In the genomic region with DNA sequence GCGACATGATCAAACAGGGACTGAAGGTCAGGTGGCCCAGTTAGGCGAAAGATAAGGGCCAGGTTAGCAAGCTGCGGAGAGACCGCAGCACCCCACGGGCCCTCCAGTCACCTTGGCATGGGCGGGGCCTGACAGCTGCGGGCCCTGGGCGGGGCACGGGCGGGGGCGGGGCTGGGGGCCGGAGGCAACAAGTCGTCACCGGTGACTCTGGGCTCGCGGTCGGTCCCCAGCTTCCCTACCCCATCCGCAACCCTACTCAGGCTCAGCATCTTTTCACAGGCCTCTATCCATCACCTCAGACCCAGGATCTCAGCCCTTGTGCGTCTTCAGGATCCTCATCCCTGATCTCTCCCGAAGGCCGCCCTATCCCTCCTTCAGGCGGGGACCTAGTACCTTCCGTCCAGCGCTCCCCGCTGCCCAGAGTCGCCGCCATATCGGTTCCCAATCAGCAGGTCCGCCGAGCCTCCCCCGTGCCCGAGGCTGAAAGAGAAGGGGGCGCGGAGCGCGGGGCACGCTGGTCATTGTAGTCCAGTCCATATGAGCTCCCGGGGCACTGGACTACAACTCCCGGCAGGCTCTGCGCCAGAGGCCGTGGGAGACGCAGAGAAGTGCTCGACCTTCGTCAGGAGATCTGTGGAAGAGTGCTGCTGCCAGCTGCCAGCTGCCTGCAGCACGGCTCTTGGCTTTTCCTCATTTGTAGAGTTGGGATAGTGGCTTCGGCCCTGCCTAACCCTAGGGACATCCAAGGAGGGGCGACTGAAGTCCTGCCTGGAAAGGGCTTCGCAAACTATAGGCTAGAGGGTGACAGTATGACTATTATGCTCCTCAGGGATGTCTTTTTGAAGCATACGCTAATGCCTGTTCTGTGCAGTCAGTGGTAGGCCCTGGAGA, we compare ENCODE assay signal across 8 cellular contexts. TPM values are rescaled to one million over a fixed set of nuclear protein-coding genes. Genes with fewer than 3 reads are reported as not detected.
A peak's percentile ranks its signal among the peaks of the same experiment; 100 is the strongest.
DNase-seq lines count a peak whose midpoint lies in the region; ATAC-seq, FAIRE-seq and TF ChIP-seq lines count a peak whose summit lies in the region.

A gene (minus strand): TSS at position 513 of the 891 bp plus-strand sequence. CDS start 80 bp downstream, at position 433.

- peak within 1 kb of the TSS; percentile 100 for H3K4me3 Mint-ChIP-seq in natural killer cell

- no peaks in the 10 kb centered on the region for H3K27me3 ChIP-seq in Loucy (ENCODE audit: insufficient read depth, low read length, poor library complexity, severe bottlenecking)

- no peaks in the 10 kb centered on the region for H3F3A ChIP-seq in Loucy (ENCODE audit: low read depth)

- H3K4me1 Mint-ChIP-seq in natural killer cell = peaks cover 17 to 24% of the 10 kb centered on the region in 2 donors

- H3K36me3 ChIP-seq in Loucy (ENCODE audit: insufficient read depth, low read length) = no peaks in the 10 kb centered on the region

- H3K36me3 Mint-ChIP-seq in natural killer cell = no peaks in the 10 kb centered on the region

- intact Hi-C loops in natural killer cell (cut with micrococcal nuclease) = loop anchor here (2.0 kb wide), 1 partner anchor 44 kb away; a partner anchor contains a TSS

- H4K20me1 ChIP-seq in Loucy (ENCODE audit: insufficient read depth, low read length, poor library complexity, severe bottlenecking) = no peaks in the 10 kb centered on the region

- peak within 1 kb of the TSS; percentile 98 to 100 for H3K27ac Mint-ChIP-seq in natural killer cell

- DNase-seq in EL (peak; percentile 91), H54 (ENCODE audit: insufficient read length, low spot score) (peak; percentile 85), fibroblast of pulmonary artery (ENCODE audit: low read depth) (peak; percentile 93), natural killer cell (peak; percentile 78)
- DNase-seq in activated T-helper 9 cell treated with anti-CD3 and anti-CD28 coated beads, Interleukin-2, amount 50 U/mL, for 16 hours (ENCODE audit: low read depth) = peak; percentile 88
- peak; percentile 93 for DNase-seq in stimulated activated naive CD8-positive, alpha-beta T cell treated with anti-CD3 and anti-CD28 coated beads, Interleukin-15, Interleukin-2, amounts not matched to agents 100 U/mL and 50 U/mL, for 24 hours

- TF ChIP-seq POLR2A in H54 (IDR thresholded peaks at IDR 0.05; ENCODE audit: low read depth, low read length) (peak; percentile 28; the same call in 1 of the 2 replicates), Raji (IDR thresholded peaks at IDR 0.05; ENCODE audit: insufficient read depth, low read depth, low read length) (peak; percentile 76)

- H3K9me2 ChIP-seq in Loucy (replicated peaks; ENCODE audit: low read depth, low read length) = no peaks in the 10 kb centered on the region

- peaks cover 43% of the 10 kb centered on the region for H3K4me1 ChIP-seq in Loucy (ENCODE audit: insufficient read depth, low read length, poor library complexity, severe bottlenecking)

- H3K9me3 Mint-ChIP-seq in natural killer cell = no peaks in the 10 kb centered on the region

- no peaks in the 10 kb centered on the region for H3K27me3 Mint-ChIP-seq in natural killer cell (ENCODE audit: low read depth in 2 of 2)

- H2AFZ ChIP-seq in Loucy (ENCODE audit: low read length) = peak within 1 kb of the TSS; percentile 97

- H3K4me3 ChIP-seq in Loucy (ENCODE audit: low read length, poor library complexity, severe bottlenecking) (peak within 1 kb of the TSS; percentile 93), fibroblast of pulmonary artery (replicated peaks; ENCODE audit: low read depth, low read length) (peak within 1 kb of the TSS; percentile 95)

- no peaks in the 10 kb centered on the region for H3K9me3 ChIP-seq in Loucy (ENCODE audit: insufficient read depth, low read depth, low read length)

- peak within 1 kb of the TSS; percentile 87 for H3K9ac ChIP-seq in Loucy (ENCODE audit: low read depth, low read length, poor library complexity, severe bottlenecking)

- TF ChIP-seq CTCF in Loucy (conservative IDR thresholded peaks at IDR 0.05; ENCODE audit: low read length) = no peak
- TF ChIP-seq CTCF in fibroblast of pulmonary artery (IDR thresholded peaks at IDR 0.05; ENCODE audit: low read length, missing control alignments) = no peak
- TF ChIP-seq CTCF in natural killer cell (IDR thresholded peaks at IDR 0.05) = no peak

- H3K79me2 ChIP-seq in Loucy (ENCODE audit: insufficient read depth, low read length) = no peaks in the 10 kb centered on the region

- peak; percentile 93 to 95 (median 94) for ATAC-seq in natural killer cell
- peak; percentile 95 for ATAC-seq in stimulated activated naive CD8-positive, alpha-beta T cell treated with anti-CD3 and anti-CD28 coated beads, Interleukin-15, Interleukin-2, amounts not matched to agents 100 U/mL and 50 U/mL, for 24 hours

- FAIRE-seq in H54 (lab: Jason Lieb, UNC) = no peak

- peak within 1 kb of the TSS; percentile 96 for H3K4me2 ChIP-seq in Loucy (ENCODE audit: low read depth, low read length, poor library complexity, severe bottlenecking)

RNA-seq across cellular contexts. Expression of the gene that starts here (rescaled TPM):
- total RNA-seq in natural killer cell = 1 to 10 TPM; 2.9 to 4.9 (median 3.6) TPM

Comparison
In these comparisons a context has a peak if more than half of its experiments do, and no peak if none do; other contexts are left out.
1. Peak in every context shown above with its lines: DNase-seq, ATAC-seq and H3K4me3 ChIP-seq.